ENCODE assay signal across 1 cellular context in the genomic region with DNA sequence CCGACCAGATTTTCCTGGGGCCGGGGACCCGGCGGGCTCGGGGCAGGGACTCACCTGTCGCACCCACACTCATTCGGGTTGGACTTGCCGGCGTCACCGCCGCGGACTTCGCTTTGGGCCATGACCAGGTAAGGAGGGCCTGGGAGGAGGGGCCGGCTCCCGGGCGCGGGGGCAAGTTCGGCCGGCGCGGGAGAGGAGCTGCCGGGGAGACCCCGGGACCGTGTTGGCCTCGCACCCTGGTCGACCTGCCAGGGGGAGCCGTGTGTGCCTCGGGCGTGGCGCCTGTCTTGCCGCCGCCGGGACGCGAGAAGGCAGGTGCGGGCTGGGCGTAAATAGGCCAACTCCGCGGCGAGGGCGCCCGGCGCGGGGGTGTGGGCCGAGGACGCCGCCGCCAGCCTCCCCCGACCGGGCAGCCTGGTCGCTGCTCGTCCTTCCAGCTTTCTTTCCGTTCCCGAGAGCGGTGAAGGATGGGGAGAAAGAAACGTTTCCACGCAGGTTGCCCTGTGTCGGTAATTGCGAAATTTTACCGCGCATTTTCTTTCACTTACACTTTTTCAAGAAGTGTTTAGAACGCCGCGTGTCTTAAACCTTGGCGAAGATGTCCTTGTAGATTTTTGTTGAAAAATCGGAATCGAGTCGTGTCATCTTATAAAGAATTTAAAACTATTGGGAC.
A peak's percentile ranks its signal among the peaks of the same experiment; 100 is the strongest.
TF ChIP-seq lines count a peak whose summit lies in the region.

No MANE protein-coding gene starts in this region.

TF ChIP-seq in HepG2, 621 proteins besides CTCF, POLR2A, EP300 and RAD21 (continued from another document):
- TF ChIP-seq, protein P1, sequence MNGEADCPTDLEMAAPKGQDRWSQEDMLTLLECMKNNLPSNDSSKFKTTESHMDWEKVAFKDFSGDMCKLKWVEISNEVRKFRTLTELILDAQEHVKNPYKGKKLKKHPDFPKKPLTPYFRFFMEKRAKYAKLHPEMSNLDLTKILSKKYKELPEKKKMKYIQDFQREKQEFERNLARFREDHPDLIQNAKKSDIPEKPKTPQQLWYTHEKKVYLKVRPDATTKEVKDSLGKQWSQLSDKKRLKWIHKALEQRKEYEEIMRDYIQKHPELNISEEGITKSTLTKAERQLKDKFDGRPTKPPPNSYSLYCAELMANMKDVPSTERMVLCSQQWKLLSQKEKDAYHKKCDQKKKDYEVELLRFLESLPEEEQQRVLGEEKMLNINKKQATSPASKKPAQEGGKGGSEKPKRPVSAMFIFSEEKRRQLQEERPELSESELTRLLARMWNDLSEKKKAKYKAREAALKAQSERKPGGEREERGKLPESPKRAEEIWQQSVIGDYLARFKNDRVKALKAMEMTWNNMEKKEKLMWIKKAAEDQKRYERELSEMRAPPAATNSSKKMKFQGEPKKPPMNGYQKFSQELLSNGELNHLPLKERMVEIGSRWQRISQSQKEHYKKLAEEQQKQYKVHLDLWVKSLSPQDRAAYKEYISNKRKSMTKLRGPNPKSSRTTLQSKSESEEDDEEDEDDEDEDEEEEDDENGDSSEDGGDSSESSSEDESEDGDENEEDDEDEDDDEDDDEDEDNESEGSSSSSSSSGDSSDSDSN (CRISPR knock-in tag; IDR thresholded peaks at IDR 0.05), result peak; percentile 56
- TF ChIP-seq ZMAT3 (CRISPR knock-in tag; conservative IDR thresholded peaks at IDR 0.05) (0 out of 2 replicates have a peak, but pooled peaks have one; percentile 14), ZNF253 (CRISPR knock-in tag; IDR thresholded peaks at IDR 0.05; ENCODE audit: borderline replicate concordance) (peak; percentile 53; the same call in 1 of the 2 replicates), ZNF10 (CRISPR knock-in tag; IDR thresholded peaks at IDR 0.05; ENCODE audit: borderline replicate concordance, low read depth) (no peak), TGIF2 (CRISPR knock-in tag; IDR thresholded peaks at IDR 0.05) (0 out of 2 replicates have a peak, but pooled peaks have one; percentile 27), ARID2 (CRISPR knock-in tag; IDR thresholded peaks at IDR 0.05; ENCODE audit: borderline replicate concordance) (no peak), ZNF780A (CRISPR knock-in tag; IDR thresholded peaks at IDR 0.05) (0 out of 2 replicates have a peak, but pooled peaks have one; percentile 66), BATF2 (CRISPR knock-in tag; IDR thresholded peaks at IDR 0.05) (0 out of 2 replicates have a peak, but pooled peaks have one; percentile 54), ZNF350 (CRISPR knock-in tag; IDR thresholded peaks at IDR 0.05; ENCODE audit: borderline replicate concordance, low read depth) (no peak), RBFOX2 (IDR thresholded peaks at IDR 0.05; ENCODE audit: low read depth, low read length) (peak; percentile 80), ZNF773 (CRISPR knock-in tag; IDR thresholded peaks at IDR 0.05; ENCODE audit: borderline replicate concordance) (no peak), KMT2A (CRISPR knock-in tag; IDR thresholded peaks at IDR 0.05) (0 out of 2 replicates have a peak, but pooled peaks have one; percentile 18), ARNT (IDR thresholded peaks at IDR 0.05) (no peak), NFYB (CRISPR knock-in tag; IDR thresholded peaks at IDR 0.05) (no peak), SRSF1 (optimal IDR thresholded peaks at IDR 0.05; ENCODE audit: low read depth, low read length) (peak; percentile 66), PRMT3 (CRISPR knock-in tag; IDR thresholded peaks at IDR 0.05; ENCODE audit: borderline replicate concordance, low read depth) (0 out of 2 replicates have a peak, but pooled peaks have one; percentile 10), KDM5A (IDR thresholded peaks at IDR 0.05; ENCODE audit: borderline replicate concordance, low read length) (peak; percentile 11; the same call in 1 of the 2 replicates), ZSCAN30 (CRISPR knock-in tag; IDR thresholded peaks at IDR 0.05) (no peak), CENPX (CRISPR knock-in tag; IDR thresholded peaks at IDR 0.05) (no peak), ZSCAN12 (CRISPR knock-in tag; IDR thresholded peaks at IDR 0.05) (no peak), YY1 (IDR thresholded peaks at IDR 0.05; ENCODE audit: insufficient read depth, insufficient replicate concordance, low read depth, low read length) (peak; percentile 1), ZNF891 (CRISPR knock-in tag; IDR thresholded peaks at IDR 0.05) (0 out of 2 replicates have a peak, but pooled peaks have one; percentile 17), ZNF556 (CRISPR knock-in tag; IDR thresholded peaks at IDR 0.05; ENCODE audit: borderline replicate concordance) (no peak), PHF8 (CRISPR knock-in tag; IDR thresholded peaks at IDR 0.05) (peak; percentile 47; the same call in 1 of the 2 replicates), ZNF296 (CRISPR knock-in tag; conservative IDR thresholded peaks at IDR 0.05) (0 out of 2 replicates have a peak, but pooled peaks have one; percentile 0), GLI4 (CRISPR knock-in tag; IDR thresholded peaks at IDR 0.05; ENCODE audit: borderline replicate concordance) (no peak), ZNF883 (CRISPR knock-in tag; IDR thresholded peaks at IDR 0.05; ENCODE audit: not compliant biosample characterization) (peak; percentile 9), ZNF230 (CRISPR knock-in tag; IDR thresholded peaks at IDR 0.05) (no peak), ZC3H13 (CRISPR knock-in tag; IDR thresholded peaks at IDR 0.05) (peak; percentile 31; the same call in 1 of the 2 replicates), MED8 (CRISPR knock-in tag; IDR thresholded peaks at IDR 0.05; ENCODE audit: insufficient replicate concordance) (no peak), ZNF335 (CRISPR knock-in tag; IDR thresholded peaks at IDR 0.05) (no peak), SMAD9 (CRISPR knock-in tag; IDR thresholded peaks at IDR 0.05) (no peak), ASH2L (IDR thresholded peaks at IDR 0.05; ENCODE audit: insufficient read length, low read depth, low read length) (peak; percentile 2), ZSCAN31 (CRISPR knock-in tag; IDR thresholded peaks at IDR 0.05; ENCODE audit: low read depth) (0 out of 2 replicates have a peak, but pooled peaks have one; percentile 3)
- TF ChIP-seq, protein P2, sequence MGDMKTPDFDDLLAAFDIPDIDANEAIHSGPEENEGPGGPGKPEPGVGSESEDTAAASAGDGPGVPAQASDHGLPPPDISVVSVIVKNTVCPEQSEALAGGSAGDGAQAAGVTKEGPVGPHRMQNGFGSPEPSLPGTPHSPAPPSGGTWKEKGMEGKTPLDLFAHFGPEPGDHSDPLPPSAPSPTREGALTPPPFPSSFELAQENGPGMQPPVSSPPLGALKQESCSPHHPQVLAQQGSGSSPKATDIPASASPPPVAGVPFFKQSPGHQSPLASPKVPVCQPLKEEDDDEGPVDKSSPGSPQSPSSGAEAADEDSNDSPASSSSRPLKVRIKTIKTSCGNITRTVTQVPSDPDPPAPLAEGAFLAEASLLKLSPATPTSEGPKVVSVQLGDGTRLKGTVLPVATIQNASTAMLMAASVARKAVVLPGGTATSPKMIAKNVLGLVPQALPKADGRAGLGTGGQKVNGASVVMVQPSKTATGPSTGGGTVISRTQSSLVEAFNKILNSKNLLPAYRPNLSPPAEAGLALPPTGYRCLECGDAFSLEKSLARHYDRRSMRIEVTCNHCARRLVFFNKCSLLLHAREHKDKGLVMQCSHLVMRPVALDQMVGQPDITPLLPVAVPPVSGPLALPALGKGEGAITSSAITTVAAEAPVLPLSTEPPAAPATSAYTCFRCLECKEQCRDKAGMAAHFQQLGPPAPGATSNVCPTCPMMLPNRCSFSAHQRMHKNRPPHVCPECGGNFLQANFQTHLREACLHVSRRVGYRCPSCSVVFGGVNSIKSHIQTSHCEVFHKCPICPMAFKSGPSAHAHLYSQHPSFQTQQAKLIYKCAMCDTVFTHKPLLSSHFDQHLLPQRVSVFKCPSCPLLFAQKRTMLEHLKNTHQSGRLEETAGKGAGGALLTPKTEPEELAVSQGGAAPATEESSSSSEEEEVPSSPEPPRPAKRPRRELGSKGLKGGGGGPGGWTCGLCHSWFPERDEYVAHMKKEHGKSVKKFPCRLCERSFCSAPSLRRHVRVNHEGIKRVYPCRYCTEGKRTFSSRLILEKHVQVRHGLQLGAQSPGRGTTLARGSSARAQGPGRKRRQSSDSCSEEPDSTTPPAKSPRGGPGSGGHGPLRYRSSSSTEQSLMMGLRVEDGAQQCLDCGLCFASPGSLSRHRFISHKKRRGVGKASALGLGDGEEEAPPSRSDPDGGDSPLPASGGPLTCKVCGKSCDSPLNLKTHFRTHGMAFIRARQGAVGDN (CRISPR knock-in tag; IDR thresholded peaks at IDR 0.05), result peak; percentile 4; the same call in 1 of the 2 replicates
- TF ChIP-seq, protein P3, sequence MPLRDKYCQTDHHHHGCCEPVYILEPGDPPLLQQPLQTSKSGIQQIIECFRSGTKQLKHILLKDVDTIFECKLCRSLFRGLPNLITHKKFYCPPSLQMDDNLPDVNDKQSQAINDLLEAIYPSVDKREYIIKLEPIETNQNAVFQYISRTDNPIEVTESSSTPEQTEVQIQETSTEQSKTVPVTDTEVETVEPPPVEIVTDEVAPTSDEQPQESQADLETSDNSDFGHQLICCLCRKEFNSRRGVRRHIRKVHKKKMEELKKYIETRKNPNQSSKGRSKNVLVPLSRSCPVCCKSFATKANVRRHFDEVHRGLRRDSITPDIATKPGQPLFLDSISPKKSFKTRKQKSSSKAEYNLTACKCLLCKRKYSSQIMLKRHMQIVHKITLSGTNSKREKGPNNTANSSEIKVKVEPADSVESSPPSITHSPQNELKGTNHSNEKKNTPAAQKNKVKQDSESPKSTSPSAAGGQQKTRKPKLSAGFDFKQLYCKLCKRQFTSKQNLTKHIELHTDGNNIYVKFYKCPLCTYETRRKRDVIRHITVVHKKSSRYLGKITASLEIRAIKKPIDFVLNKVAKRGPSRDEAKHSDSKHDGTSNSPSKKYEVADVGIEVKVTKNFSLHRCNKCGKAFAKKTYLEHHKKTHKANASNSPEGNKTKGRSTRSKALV (CRISPR knock-in tag; IDR thresholded peaks at IDR 0.05), result no peak
- TF ChIP-seq, protein P4, sequence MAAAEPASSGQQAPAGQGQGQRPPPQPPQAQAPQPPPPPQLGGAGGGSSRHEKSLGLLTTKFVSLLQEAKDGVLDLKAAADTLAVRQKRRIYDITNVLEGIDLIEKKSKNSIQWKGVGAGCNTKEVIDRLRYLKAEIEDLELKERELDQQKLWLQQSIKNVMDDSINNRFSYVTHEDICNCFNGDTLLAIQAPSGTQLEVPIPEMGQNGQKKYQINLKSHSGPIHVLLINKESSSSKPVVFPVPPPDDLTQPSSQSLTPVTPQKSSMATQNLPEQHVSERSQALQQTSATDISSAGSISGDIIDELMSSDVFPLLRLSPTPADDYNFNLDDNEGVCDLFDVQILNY (CRISPR knock-in tag; conservative IDR thresholded peaks at IDR 0.05), result 0 out of 2 replicates have a peak, but pooled peaks have one; percentile 5
- TF ChIP-seq, protein P5, sequence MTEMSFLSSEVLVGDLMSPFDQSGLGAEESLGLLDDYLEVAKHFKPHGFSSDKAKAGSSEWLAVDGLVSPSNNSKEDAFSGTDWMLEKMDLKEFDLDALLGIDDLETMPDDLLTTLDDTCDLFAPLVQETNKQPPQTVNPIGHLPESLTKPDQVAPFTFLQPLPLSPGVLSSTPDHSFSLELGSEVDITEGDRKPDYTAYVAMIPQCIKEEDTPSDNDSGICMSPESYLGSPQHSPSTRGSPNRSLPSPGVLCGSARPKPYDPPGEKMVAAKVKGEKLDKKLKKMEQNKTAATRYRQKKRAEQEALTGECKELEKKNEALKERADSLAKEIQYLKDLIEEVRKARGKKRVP (CRISPR knock-in tag; IDR thresholded peaks at IDR 0.05), result peak in 1 of 2 experiments; percentile 15; a peak in 1 of 4 replicates
